Comparison of ENCODE assay signal across 8 cellular contexts in the genomic region with DNA sequence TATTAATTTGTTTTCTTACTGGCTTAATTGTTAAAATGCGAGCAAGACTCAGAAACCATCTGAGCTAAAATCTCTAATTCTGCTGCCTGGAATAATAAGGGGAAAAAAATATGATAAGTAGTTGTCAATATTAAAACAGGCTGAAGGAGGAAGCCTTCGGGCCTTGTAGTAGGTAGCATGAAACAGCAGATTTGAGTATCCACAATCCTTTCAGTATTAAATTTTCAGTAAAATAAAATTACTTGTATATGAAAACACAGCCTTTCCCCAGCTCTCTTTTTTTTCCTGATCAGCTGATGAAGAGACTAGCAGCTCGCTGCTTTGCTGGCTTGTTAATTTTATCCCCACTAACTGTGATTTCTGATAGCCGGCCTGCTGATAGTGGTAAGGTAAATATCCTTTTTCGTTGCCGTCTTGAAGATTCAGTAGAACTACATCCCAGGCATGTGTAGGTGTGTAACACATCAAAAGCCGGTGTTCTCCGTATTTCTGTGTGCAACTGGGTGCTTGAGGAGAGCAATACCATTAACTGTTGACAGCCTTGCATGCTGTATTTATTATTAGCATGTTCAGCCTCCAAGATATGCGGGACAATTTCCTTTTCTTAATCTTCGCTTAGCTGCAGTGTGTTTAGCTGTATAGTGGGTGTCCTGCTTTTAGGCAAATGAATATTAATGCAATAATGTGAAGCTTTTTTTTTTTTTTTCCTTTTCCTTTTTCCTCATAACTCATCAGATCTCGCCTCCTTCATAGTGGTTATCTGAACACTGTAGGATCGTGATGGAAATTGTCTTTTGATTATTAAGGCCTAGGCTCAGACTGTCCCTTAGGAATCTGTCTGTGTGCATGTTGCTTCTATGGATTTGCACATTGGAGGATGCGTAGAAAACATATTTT.
A peak's percentile ranks its signal among the peaks of the same experiment; 100 is the strongest.
DNase-seq lines count a peak whose midpoint lies in the region; ATAC-seq lines count a peak whose summit lies in the region.

No MANE protein-coding gene starts in this region.

- peak overlapping the region; percentile 80; the same call in 1 of the 2 replicates for H3K9ac ChIP-seq in iPS-20b (ENCODE audit: low read depth, low read length)

- H3K9me3 ChIP-seq in iPS-20b (ENCODE audit: insufficient read depth, low read depth, low read length): no peaks in the 10 kb centered on the region

- DNase-seq in stimulated activated naive CD8-positive, alpha-beta T cell treated with anti-CD3 and anti-CD28 coated beads, Interleukin-15, Interleukin-2, amounts not matched to agents 100 U/mL and 50 U/mL, for 24 hours: no peak
- DNase-seq in activated naive CD8-positive, alpha-beta T cell treated with anti-CD3 and anti-CD28 coated beads, Interleukin-2, amount 50 U/mL, for 24 hours: no peak
- no peak for DNase-seq in GM19240 (ENCODE audit: insufficient read length, low spot score)
- no peak for DNase-seq in AG08395 (ENCODE audit: low spot score)

- no peaks in the 10 kb centered on the region for H3K27me3 ChIP-seq in iPS-20b (ENCODE audit: insufficient read depth, low read length)

- H3K36me3 Mint-ChIP-seq in stimulated activated naive CD8-positive, alpha-beta T cell treated with anti-CD3 and anti-CD28 coated beads, Interleukin-15, Interleukin-2, amounts not matched to agents 100 ng/mL and 50 ng/mL, for 24 hours (ENCODE audit: low read depth): peaks cover 34% of the 10 kb centered on the region
- H3K36me3 Mint-ChIP-seq in activated naive CD8-positive, alpha-beta T cell treated with anti-CD3 and anti-CD28 coated beads, Interleukin-2, amount 50 U/mL, for 24 hours (ENCODE audit: low read depth): peaks cover 21% of the 10 kb centered on the region
- H3K36me3 Mint-ChIP-seq in stimulated activated memory B cell treated with anti-CD40 and anti-IgM and Interleukin-4, amounts not matched to agents 10 μg/mL and 1 μg/mL and 100 μg/mL, for 72 hours: peaks cover 19% of the 10 kb centered on the region

- H3K4me3 Mint-ChIP-seq in stimulated activated naive CD8-positive, alpha-beta T cell treated with anti-CD3 and anti-CD28 coated beads, Interleukin-15, Interleukin-2, amounts not matched to agents 100 ng/mL and 50 ng/mL, for 24 hours: peak overlapping the region; percentile 75
- peak overlapping the region; percentile 85 for H3K4me3 Mint-ChIP-seq in activated naive CD8-positive, alpha-beta T cell treated with anti-CD3 and anti-CD28 coated beads, Interleukin-2, amount 50 U/mL, for 24 hours
- H3K4me3 Mint-ChIP-seq in stimulated activated memory B cell treated with anti-CD40 and anti-IgM and Interleukin-4, amounts not matched to agents 10 μg/mL and 1 μg/mL and 100 μg/mL, for 72 hours: peak overlapping the region; percentile 52

- peak overlapping the region; percentile 99 for H3K27ac ChIP-seq in iPS-20b (ENCODE audit: low read length)

- H3K27me3 Mint-ChIP-seq in stimulated activated naive CD8-positive, alpha-beta T cell treated with anti-CD3 and anti-CD28 coated beads, Interleukin-15, Interleukin-2, amounts not matched to agents 100 ng/mL and 50 ng/mL, for 24 hours: no peaks in the 10 kb centered on the region
- H3K27me3 Mint-ChIP-seq in activated naive CD8-positive, alpha-beta T cell treated with anti-CD3 and anti-CD28 coated beads, Interleukin-2, amount 50 U/mL, for 24 hours: no peaks in the 10 kb centered on the region
- no peaks in the 10 kb centered on the region for H3K27me3 Mint-ChIP-seq in stimulated activated memory B cell treated with anti-CD40 and anti-IgM and Interleukin-4, amounts not matched to agents 10 μg/mL and 1 μg/mL and 100 μg/mL, for 72 hours

- peak overlapping the region; percentile 69 for H3K27ac Mint-ChIP-seq in stimulated activated naive CD8-positive, alpha-beta T cell treated with anti-CD3 and anti-CD28 coated beads, Interleukin-15, Interleukin-2, amounts not matched to agents 100 ng/mL and 50 ng/mL, for 24 hours
- peak overlapping the region; percentile 81 for H3K27ac Mint-ChIP-seq in activated naive CD8-positive, alpha-beta T cell treated with anti-CD3 and anti-CD28 coated beads, Interleukin-2, amount 50 U/mL, for 24 hours
- H3K27ac Mint-ChIP-seq in stimulated activated memory B cell treated with anti-CD40 and anti-IgM and Interleukin-4, amounts not matched to agents 10 μg/mL and 1 μg/mL and 100 μg/mL, for 72 hours: peak overlapping the region; percentile 55

- H3K4me1 ChIP-seq in iPS-20b (ENCODE audit: insufficient read depth, low read length): peaks cover 39% of the 10 kb centered on the region

- no peaks in the 10 kb centered on the region; the same call in 1 of the 2 replicates for H3K36me3 ChIP-seq in iPS-20b (ENCODE audit: insufficient read depth, low read depth, low read length)

- no peak for ATAC-seq in stimulated activated naive CD8-positive, alpha-beta T cell treated with anti-CD3 and anti-CD28 coated beads, Interleukin-15, Interleukin-2, amounts not matched to agents 100 U/mL and 50 U/mL, for 24 hours
- no peak for ATAC-seq in activated naive CD8-positive, alpha-beta T cell treated with anti-CD3 and anti-CD28 coated beads, Interleukin-2, amount 50 U/mL, for 24 hours
- ATAC-seq in stimulated activated memory B cell treated with anti-CD40 and anti-IgM and Interleukin-4, amounts not matched to agents 10 μg/mL and 1 μg/mL and 100 μg/mL, for 72 hours: no peak
- ATAC-seq in HG03139 (IDR thresholded peaks at IDR 0.05; ENCODE audit: unreplicated experiment): no peak

- 0 out of 2 replicates have a peak overlapping the region, but pooled peaks have one; percentile 13 for H3K4me3 ChIP-seq in iPS-20b (ENCODE audit: low read length)

- no peaks in the 10 kb centered on the region for H3K9me3 Mint-ChIP-seq in stimulated activated naive CD8-positive, alpha-beta T cell treated with anti-CD3 and anti-CD28 coated beads, Interleukin-15, Interleukin-2, amounts not matched to agents 100 ng/mL and 50 ng/mL, for 24 hours
- H3K9me3 Mint-ChIP-seq in activated naive CD8-positive, alpha-beta T cell treated with anti-CD3 and anti-CD28 coated beads, Interleukin-2, amount 50 U/mL, for 24 hours: no peaks in the 10 kb centered on the region
- no peaks in the 10 kb centered on the region for H3K9me3 Mint-ChIP-seq in stimulated activated memory B cell treated with anti-CD40 and anti-IgM and Interleukin-4, amounts not matched to agents 10 μg/mL and 1 μg/mL and 100 μg/mL, for 72 hours

- H3K4me1 Mint-ChIP-seq in stimulated activated naive CD8-positive, alpha-beta T cell treated with anti-CD3 and anti-CD28 coated beads, Interleukin-15, Interleukin-2, amounts not matched to agents 100 ng/mL and 50 ng/mL, for 24 hours (ENCODE audit: low read depth): peaks cover 57% of the 10 kb centered on the region
- H3K4me1 Mint-ChIP-seq in activated naive CD8-positive, alpha-beta T cell treated with anti-CD3 and anti-CD28 coated beads, Interleukin-2, amount 50 U/mL, for 24 hours: peaks cover 54% of the 10 kb centered on the region
- peaks cover 49% of the 10 kb centered on the region for H3K4me1 Mint-ChIP-seq in stimulated activated memory B cell treated with anti-CD40 and anti-IgM and Interleukin-4, amounts not matched to agents 10 μg/mL and 1 μg/mL and 100 μg/mL, for 72 hours
